Comparison of ENCODE assay signal across 31 cellular contexts in the genomic region with DNA sequence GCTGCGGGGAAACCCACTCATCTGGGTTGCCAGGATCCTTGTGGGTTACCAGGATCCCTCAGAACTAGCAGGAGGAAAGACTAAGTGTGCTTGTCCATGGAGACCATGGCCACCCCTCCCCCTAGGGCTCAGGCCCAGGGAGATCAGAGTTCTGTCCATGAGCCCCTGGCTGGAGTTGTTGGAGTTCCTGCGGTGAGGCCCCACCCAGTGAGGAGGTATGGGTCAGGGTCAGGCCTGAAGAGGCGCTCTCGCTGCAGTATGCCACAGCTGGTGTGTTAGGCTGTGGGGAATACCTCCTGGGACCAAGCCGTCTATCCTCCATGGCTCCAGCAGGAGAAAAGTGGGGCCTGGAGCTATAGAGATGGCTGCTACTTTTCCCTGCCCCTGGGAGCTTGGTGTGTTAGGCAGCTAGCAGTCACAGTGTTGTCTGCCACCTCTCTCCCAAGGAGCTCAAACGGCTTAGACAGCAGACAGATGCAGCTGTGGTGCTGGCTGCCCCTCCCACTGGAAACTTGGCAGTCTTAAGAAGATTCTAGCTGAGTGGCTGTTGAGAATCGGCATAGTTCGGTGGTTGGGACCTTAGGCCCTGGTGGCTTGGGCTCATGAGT.
"Had no signal": no experiment of that assay in that cellular context is flagged by ENCODE, and none has a peak within 500 bp of the region (broad histone marks: within the 10 kb centered on the region; RNA-seq: fewer than 3 reads in every experiment).

No MANE protein-coding gene starts in this region.

- H3K4me3 ChIP-seq: adrenal gland, body of pancreas, coronary artery, dorsolateral prefrontal cortex, esophagus muscularis mucosa, gastrocnemius medialis, heart left ventricle had no signal

- H3K4me3 Mint-ChIP-seq: activated CD8-positive, alpha-beta T cell treated with anti-CD3 and anti-CD28 coated beads for 36 hours; activated naive CD4-positive, alpha-beta T cell treated with anti-CD3 and anti-CD28 coated beads, Interleukin-2, amount 50 U/mL, for 24 hours; activated naive CD8-positive, alpha-beta T cell treated with anti-CD3 and anti-CD28 coated beads for 36 hours; activated naive CD8-positive, alpha-beta T cell treated with anti-CD3 and anti-CD28 coated beads, Interleukin-2, amount 50 U/mL, for 24 hours; activated T-cell treated with anti-CD3 and anti-CD28 coated beads, Interleukin-2, amount 50 U/mL, for 4 hours; activated T-helper 17 cell treated with anti-CD3 and anti-CD28 coated beads, Interleukin-2, amount 50 U/mL, for 72 hours; dendritic cell treated with granulocyte-macrophage colony-stimulating factor and Interleukin-4, amounts not matched to agents 40 ng/mL and 50 ng/mL, for 4 days; WTC11 had no signal

- H3K4me1 Mint-ChIP-seq: activated naive CD4-positive, alpha-beta T cell treated with anti-CD3 and anti-CD28 coated beads, Interleukin-2, amount 50 U/mL, for 24 hours; activated naive CD8-positive, alpha-beta T cell treated with anti-CD3 and anti-CD28 coated beads for 36 hours; activated naive CD8-positive, alpha-beta T cell treated with anti-CD3 and anti-CD28 coated beads, Interleukin-2, amount 50 U/mL, for 24 hours; activated T-helper 17 cell treated with anti-CD3 and anti-CD28 coated beads, Interleukin-2, amount 50 U/mL, for 72 hours had no signal

- H3K27me3 ChIP-seq: adrenal gland, body of pancreas, dorsolateral prefrontal cortex, esophagus muscularis mucosa, gastrocnemius medialis, heart left ventricle had no signal

- H3K27ac ChIP-seq: adrenal gland, body of pancreas, coronary artery, dorsolateral prefrontal cortex, esophagus muscularis mucosa, foreskin keratinocyte, gastrocnemius medialis, heart left ventricle had no signal

- H3K36me3 Mint-ChIP-seq: activated naive CD4-positive, alpha-beta T cell treated with anti-CD3 and anti-CD28 coated beads, Interleukin-2, amount 50 U/mL, for 24 hours; activated naive CD8-positive, alpha-beta T cell treated with anti-CD3 and anti-CD28 coated beads for 36 hours had no signal

- H3K27me3 Mint-ChIP-seq: activated CD8-positive, alpha-beta T cell treated with anti-CD3 and anti-CD28 coated beads for 36 hours; activated naive CD4-positive, alpha-beta T cell treated with anti-CD3 and anti-CD28 coated beads, Interleukin-2, amount 50 U/mL, for 24 hours; activated naive CD8-positive, alpha-beta T cell treated with anti-CD3 and anti-CD28 coated beads for 36 hours; activated naive CD8-positive, alpha-beta T cell treated with anti-CD3 and anti-CD28 coated beads, Interleukin-2, amount 50 U/mL, for 24 hours; activated T-helper 17 cell treated with anti-CD3 and anti-CD28 coated beads, Interleukin-2, amount 50 U/mL, for 72 hours; dendritic cell treated with granulocyte-macrophage colony-stimulating factor and Interleukin-4, amounts not matched to agents 40 ng/mL and 50 ng/mL, for 4 days had no signal

- ATAC-seq: activated CD4-positive, CD25-positive, alpha-beta regulatory T cell treated with anti-CD3 and anti-CD28 coated beads, Interleukin-2, amount 50 U/mL, for 24 hours; activated CD8-positive, alpha-beta T cell treated with anti-CD3 and anti-CD28 coated beads for 36 hours; activated naive CD8-positive, alpha-beta T cell treated with anti-CD3 and anti-CD28 coated beads, Interleukin-2, amount 50 U/mL, for 24 hours; activated T-cell treated with anti-CD3 and anti-CD28 coated beads, Interleukin-2, amount 50 U/mL, for 4 hours; activated T-helper 17 cell treated with anti-CD3 and anti-CD28 coated beads, Interleukin-2, amount 50 U/mL, for 72 hours; body of pancreas; foreskin keratinocyte; gastrocnemius medialis; heart left ventricle; WTC11 had no signal

- H3K4me1 ChIP-seq: adrenal gland, body of pancreas, esophagus muscularis mucosa, foreskin keratinocyte, gastrocnemius medialis, heart left ventricle had no signal

- H3K36me3 ChIP-seq: adrenal gland, esophagus muscularis mucosa, gastrocnemius medialis, heart left ventricle had no signal

- H3K27ac Mint-ChIP-seq: activated CD8-positive, alpha-beta T cell treated with anti-CD3 and anti-CD28 coated beads for 36 hours; activated naive CD4-positive, alpha-beta T cell treated with anti-CD3 and anti-CD28 coated beads, Interleukin-2, amount 50 U/mL, for 24 hours; activated naive CD8-positive, alpha-beta T cell treated with anti-CD3 and anti-CD28 coated beads for 36 hours; activated naive CD8-positive, alpha-beta T cell treated with anti-CD3 and anti-CD28 coated beads, Interleukin-2, amount 50 U/mL, for 24 hours; activated T-helper 17 cell treated with anti-CD3 and anti-CD28 coated beads, Interleukin-2, amount 50 U/mL, for 72 hours; dendritic cell treated with granulocyte-macrophage colony-stimulating factor and Interleukin-4, amounts not matched to agents 40 ng/mL and 50 ng/mL, for 4 days; WTC11 had no signal

- H3K9me3 ChIP-seq: adrenal gland, esophagus muscularis mucosa, gastrocnemius medialis had no signal

- DNase-seq: activated CD4-positive, alpha-beta T cell treated with anti-CD3 and anti-CD28 coated beads for 48 hours; activated CD4-positive, alpha-beta T cell treated with anti-CD3 and anti-CD28 coated beads, Interleukin-2, amount 50 U/mL, for 1 hour; activated CD4-positive, alpha-beta T cell treated with anti-CD3 and anti-CD28 coated beads, Interleukin-2, amount 50 U/mL, for 48 hours; activated CD8-positive, alpha-beta memory T cell treated with anti-CD3 and anti-CD28 coated beads for 24 hours; activated CD8-positive, alpha-beta T cell treated with anti-CD3 and anti-CD28 coated beads for 36 hours; activated effector memory CD4-positive, alpha-beta T cell treated with Interleukin-2 at 50 U/mL for 16 hours; activated gamma-delta T cell treated with Interleukin-2 at 50 U/mL for 16 hours; activated naive CD4-positive, alpha-beta T cell treated with Interleukin-2 at 50 U/mL for 16 hours; activated naive CD8-positive, alpha-beta T cell treated with anti-CD3 and anti-CD28 coated beads for 36 hours; activated naive CD8-positive, alpha-beta T cell treated with anti-CD3 and anti-CD28 coated beads, Interleukin-2, amount 50 U/mL, for 24 hours; activated T-cell treated with anti-CD3 and anti-CD28 coated beads, Interleukin-2, amount 50 U/mL, for 4 hours; adrenal gland; amygdala; body of pancreas; central memory CD4-positive, alpha-beta T cell; cerebellar nuclear complex; dorsolateral prefrontal cortex; effector memory CD4-positive, alpha-beta T cell; erythroblast; foreskin keratinocyte; gastrocnemius medialis; glutamatergic neuron; heart left ventricle; T-helper 2 cell had no signal
